9 cellular contexts compared by ENCODE assay signal in genomic region chr2:128187032-128187654, GRCh38.
A peak's percentile ranks its signal among the peaks of the same experiment; 100 is the strongest.
DNase-seq lines count a peak whose midpoint lies in the region; ATAC-seq, FAIRE-seq and TF ChIP-seq lines count a peak whose summit lies in the region.
"Had no signal": no experiment of that assay in that cellular context is flagged by ENCODE, and none has a peak within 500 bp of the region (broad histone marks: within the 10 kb centered on the region; RNA-seq: fewer than 3 reads in every experiment).

No MANE protein-coding gene starts in this region.

- H3K9ac ChIP-seq in keratinocyte (ENCODE audit: control insufficient read depth, extremely low read depth, insufficient read depth, low read length), result no peak overlapping the region

- no peaks in the 10 kb centered on the region for H3K79me2 ChIP-seq in keratinocyte (ENCODE audit: control insufficient read depth, insufficient read depth, low read length)

- H3K27me3 ChIP-seq in body of pancreas (no peaks in the 10 kb centered on the region), keratinocyte (ENCODE audit: control insufficient read depth, extremely low read depth, insufficient read depth, low read length) (no peaks in the 10 kb centered on the region)

- H2AFZ ChIP-seq in keratinocyte (ENCODE audit: control insufficient read depth, low read length), result no peak overlapping the region

- no peaks in the 10 kb centered on the region for H3K4me1 Mint-ChIP-seq in activated naive CD4-positive, alpha-beta T cell treated with anti-CD3 and anti-CD28 coated beads, Interleukin-2, amount 10 ng/mL, durations not matched to agents 7 days and 5 days
- H3K4me1 Mint-ChIP-seq in stimulated activated effector memory CD8-positive, alpha-beta T cell treated with anti-CD3 and anti-CD28 coated beads, Interleukin-12 subunit alpha, Interleukin-12 subunit beta, amount 100 ng/mL, for 72 hours, result no peaks in the 10 kb centered on the region
- H3K4me1 Mint-ChIP-seq in activated T-cell treated with anti-CD3 and anti-CD28 coated beads, Interleukin-2, amount 50 U/mL, for 4 hours (ENCODE audit: low read depth), result no peaks in the 10 kb centered on the region

- peak; percentile 90 for ATAC-seq in body of pancreas
- no peak for ATAC-seq in stimulated activated effector memory CD8-positive, alpha-beta T cell treated with anti-CD3 and anti-CD28 coated beads, Interleukin-12 subunit alpha, Interleukin-12 subunit beta, amount 100 ng/mL, for 72 hours
- no peak for ATAC-seq in activated T-cell treated with anti-CD3 and anti-CD28 coated beads, Interleukin-2, amount 50 U/mL, for 4 hours

- H3K4me3 ChIP-seq in body of pancreas (no peak overlapping the region), keratinocyte (ENCODE audit: control insufficient read depth in 2 of 3, extremely low read depth in 1 of 3, insufficient read depth in 2 of 3, low read depth in 1 of 3, low read length in 3 of 3) (no peak overlapping the region)

- H3K9me3 Mint-ChIP-seq in activated naive CD4-positive, alpha-beta T cell treated with anti-CD3 and anti-CD28 coated beads, Interleukin-2, amount 10 ng/mL, durations not matched to agents 7 days and 5 days, result no peaks in the 10 kb centered on the region
- no peaks in the 10 kb centered on the region for H3K9me3 Mint-ChIP-seq in stimulated activated effector memory CD8-positive, alpha-beta T cell treated with anti-CD3 and anti-CD28 coated beads, Interleukin-12 subunit alpha, Interleukin-12 subunit beta, amount 100 ng/mL, for 72 hours
- H3K9me3 Mint-ChIP-seq in activated T-cell treated with anti-CD3 and anti-CD28 coated beads, Interleukin-2, amount 50 U/mL, for 4 hours, result no peaks in the 10 kb centered on the region
- H3K9me3 Mint-ChIP-seq: naive B cell had no signal

- FAIRE-seq in keratinocyte (lab: Jason Lieb, UNC), result peak; percentile 20

- H3K9me1 ChIP-seq in keratinocyte (ENCODE audit: control insufficient read depth, extremely low read depth, insufficient read depth, low read length), result no peaks in the 10 kb centered on the region

- dilution Hi-C loops in keratinocyte (cut with MboI; ENCODE audit: extremely low pct_ligation_motif_present, low sequenced_read_pairs), result no loop called here

- TF ChIP-seq POLR2A in body of pancreas (IDR thresholded peaks at IDR 0.05), result no peak

- H3K9me3 ChIP-seq in body of pancreas (no peaks in the 10 kb centered on the region), keratinocyte (ENCODE audit: control insufficient read depth, low read depth, low read length) (no peaks in the 10 kb centered on the region)

- peaks cover 0 to 24% of the 10 kb centered on the region in 2 donors for H3K36me3 ChIP-seq in body of pancreas (replicated peaks in 1 of 2; ENCODE audit: insufficient read depth in 1 of 2, low read depth in 2 of 2)
- H3K36me3 ChIP-seq in keratinocyte (ENCODE audit: control insufficient read depth in 2 of 2, extremely low read depth in 1 of 2, insufficient read depth in 2 of 2, low read length in 2 of 2), result peaks cover 17 to 18% of the 10 kb centered on the region in 2 experiments

- no peak for DNase-seq in activated naive CD4-positive, alpha-beta T cell treated with anti-CD3 and anti-CD28 coated beads, Interleukin-2, amount 10 ng/mL, durations not matched to agents 7 days and 5 days
- DNase-seq in activated naive CD4-positive, alpha-beta T cell treated with anti-CD3 and anti-CD28 coated beads, Interleukin-2, amount 50 U/mL, for 16 hours, result no peak
- DNase-seq in body of pancreas, result peak in 2 of 4 donors; percentile 37 to 49
- DNase-seq in keratinocyte (ENCODE audit: low read depth, low spot score), result no peak
- DNase-seq in stimulated activated effector memory CD8-positive, alpha-beta T cell treated with anti-CD3 and anti-CD28 coated beads, Interleukin-12 subunit alpha, Interleukin-12 subunit beta, amount 100 ng/mL, for 72 hours (ENCODE audit: low spot score in 2 of 2), result no peak
- no peak for DNase-seq in activated T-cell treated with anti-CD3 and anti-CD28 coated beads, Interleukin-2, amount 50 U/mL, for 4 hours
- DNase-seq in NCI-H69 (lab: John Stamatoyannopoulos, UW), result no peak
- DNase-seq in DMS153 (lab: John Stamatoyannopoulos, UW), result no peak
- DNase-seq: naive B cell had no signal

- H3K4me1 ChIP-seq in body of pancreas (peaks cover 8% of the 10 kb centered on the region), keratinocyte (ENCODE audit: control insufficient read depth, extremely low read depth, insufficient read depth, low read length) (no peaks in the 10 kb centered on the region)

- CTCF ChIA-PET in activated naive CD4-positive, alpha-beta T cell treated with anti-CD3 and anti-CD28 coated beads, Interleukin-2, amount 10 ng/mL, durations not matched to agents 7 days and 5 days (lab: Charles Lee), result interaction anchor here (1.1 kb wide), 1 partner anchor 8 kb away, joined by 3 read pairs; no protein-coding TSS in a partner anchor

- peaks cover 59% of the 10 kb centered on the region for H3K36me3 Mint-ChIP-seq in activated naive CD4-positive, alpha-beta T cell treated with anti-CD3 and anti-CD28 coated beads, Interleukin-2, amount 10 ng/mL, durations not matched to agents 7 days and 5 days
- H3K36me3 Mint-ChIP-seq in stimulated activated effector memory CD8-positive, alpha-beta T cell treated with anti-CD3 and anti-CD28 coated beads, Interleukin-12 subunit alpha, Interleukin-12 subunit beta, amount 100 ng/mL, for 72 hours, result peaks cover 99% of the 10 kb centered on the region
- peaks cover 57% of the 10 kb centered on the region for H3K36me3 Mint-ChIP-seq in activated T-cell treated with anti-CD3 and anti-CD28 coated beads, Interleukin-2, amount 50 U/mL, for 4 hours (ENCODE audit: insufficient read depth)

- peak overlapping the region; percentile 14 for H3K27ac Mint-ChIP-seq in activated naive CD4-positive, alpha-beta T cell treated with anti-CD3 and anti-CD28 coated beads, Interleukin-2, amount 10 ng/mL, durations not matched to agents 7 days and 5 days
- peak overlapping the region; percentile 68 for H3K27ac Mint-ChIP-seq in stimulated activated effector memory CD8-positive, alpha-beta T cell treated with anti-CD3 and anti-CD28 coated beads, Interleukin-12 subunit alpha, Interleukin-12 subunit beta, amount 100 ng/mL, for 72 hours
- H3K27ac Mint-ChIP-seq: naive B cell had no signal

- H3K4me2 ChIP-seq in keratinocyte (ENCODE audit: control insufficient read depth, extremely low read depth, insufficient read depth, low read depth, low read length), result no peak overlapping the region

- no peaks in the 10 kb centered on the region for H4K20me1 ChIP-seq in keratinocyte (ENCODE audit: control insufficient read depth, extremely low read depth, insufficient read depth, low read length)

- no peak overlapping the region for H3K4me3 Mint-ChIP-seq in activated naive CD4-positive, alpha-beta T cell treated with anti-CD3 and anti-CD28 coated beads, Interleukin-2, amount 10 ng/mL, durations not matched to agents 7 days and 5 days
- no peak overlapping the region for H3K4me3 Mint-ChIP-seq in stimulated activated effector memory CD8-positive, alpha-beta T cell treated with anti-CD3 and anti-CD28 coated beads, Interleukin-12 subunit alpha, Interleukin-12 subunit beta, amount 100 ng/mL, for 72 hours
- no peak overlapping the region for H3K4me3 Mint-ChIP-seq in activated T-cell treated with anti-CD3 and anti-CD28 coated beads, Interleukin-2, amount 50 U/mL, for 4 hours
- H3K4me3 Mint-ChIP-seq: naive B cell had no signal

- no peaks in the 10 kb centered on the region for H3K27me3 Mint-ChIP-seq in activated naive CD4-positive, alpha-beta T cell treated with anti-CD3 and anti-CD28 coated beads, Interleukin-2, amount 10 ng/mL, durations not matched to agents 7 days and 5 days
- H3K27me3 Mint-ChIP-seq in activated T-cell treated with anti-CD3 and anti-CD28 coated beads, Interleukin-2, amount 50 U/mL, for 4 hours (ENCODE audit: low read depth), result no peaks in the 10 kb centered on the region
- H3K27me3 Mint-ChIP-seq: naive B cell had no signal

- 55 to 65% methylated on average over 9 of the region's 9 CpGs for WGBS in body of pancreas, 2 donors

- intact Hi-C loops in body of pancreas (cut with DNase I), result no loop called here

- TF ChIP-seq CTCF in body of pancreas (IDR thresholded peaks at IDR 0.05), result no peak
- no peak for TF ChIP-seq CTCF in keratinocyte (optimal IDR thresholded peaks at IDR 0.05 in 1 of 3, IDR thresholded peaks at IDR 0.05 in 1 of 3, conservative IDR thresholded peaks at IDR 0.05 in 1 of 3; ENCODE audit: extremely low read depth in 1 of 3, insufficient read depth in 2 of 3, low read length in 3 of 3)

- H3K27ac ChIP-seq in body of pancreas (peak overlapping the region in 3 of 4 donors; percentile 47 to 80 (median 68)), keratinocyte (ENCODE audit: control insufficient read depth, insufficient read depth, low read length) (no peak overlapping the region)
